Comparison of ENCODE assay signal across 8 cellular contexts in genomic region chr3:34683851-34684250, GRCh38.
DNase-seq lines count a peak whose midpoint lies in the region; ATAC-seq and TF ChIP-seq lines count a peak whose summit lies in the region.

No MANE protein-coding gene starts in this region.

- ATAC-seq in GM21737 (IDR thresholded peaks at IDR 0.05; ENCODE audit: unreplicated experiment) (no peak), GM21786 (IDR thresholded peaks at IDR 0.05; ENCODE audit: unreplicated experiment) (no peak)

- H3K36me3 ChIP-seq in HEK293 (ENCODE audit: control insufficient read depth in 2 of 2, insufficient read depth in 1 of 2, low read length in 2 of 2) = no peaks in the 10 kb centered on the region

- H3K27ac ChIP-seq in HEK293 (ENCODE audit: extremely low read depth, low read depth, low read length) = no peak overlapping the region

- CTCF ChIA-PET in HEK293 (lab: Yijun Ruan, JAX) = interaction anchor here (0.6 to 4.6 kb wide), 14 partner anchors 9 to 885 kb away, joined by 3 to 70 read pairs (median 4); partner anchors contain the start of gene PDCD6IP

- no peak overlapping the region for H3K4me3 ChIP-seq in HEK293 (ENCODE audit: low read depth, low read length)
- H3K4me3 ChIP-seq in astrocyte of the cerebellum (ENCODE audit: low read depth, low read length) = no peak overlapping the region

- TF ChIP-seq CTCF in HEK293 (tag by site-specific recombination; IDR thresholded peaks at IDR 0.05) (no peak), astrocyte of the cerebellum (IDR thresholded peaks at IDR 0.05; ENCODE audit: low read depth, low read length, missing control alignments) (peak; percentile 63)

- in situ Hi-C loops in astrocyte of the cerebellum (cut with HindIII; ENCODE audit: low sequenced_read_pairs) = no loop called here

- POLR2A ChIA-PET in HEK293 (lab: Yijun Ruan, JAX) = no interaction called here

- peak; percentile 41 for DNase-seq in COLO829 (ENCODE audit: low spot score)
- DNase-seq in NCI-H774 (lab: John Stamatoyannopoulos, UW) = peak; percentile 29
- DNase-seq in astrocyte of the cerebellum (ENCODE audit: low read depth) = peak; percentile 16
- DNase-seq in iPS DF 4.7 (ENCODE audit: extremely low read depth, low spot score) = peak; percentile 25
- peak; percentile 40 for DNase-seq in stimulated activated CD4-positive, alpha-beta T cell treated with anti-CD3 and anti-CD28 coated beads, Interleukin-15, amount 100 ng/mL, for 24 hours

- H3K9me3 ChIP-seq in HEK293 (ENCODE audit: control insufficient read depth, insufficient read depth, low read depth, low read length) = no peaks in the 10 kb centered on the region

- H3K4me1 ChIP-seq in HEK293 (ENCODE audit: control insufficient read depth, insufficient read depth, low read length) = no peaks in the 10 kb centered on the region

TF ChIP-seq in HEK293, 187 proteins besides CTCF, POLR2A, EP300 and RAD21:
- no peak for TF ChIP-seq ZIC2 (tag by site-specific recombination; IDR thresholded peaks at IDR 0.05)
- TF ChIP-seq ZNF654 (tag by site-specific recombination; IDR thresholded peaks at IDR 0.05; ENCODE audit: low read depth) = peak; percentile 42; the same call in 1 of the 2 replicates
TF ChIP-seq in HEK293: peak in this region for 1.
